In genomic region chrX:33156152-33156726, GRCh38 we compare ENCODE assay signal across 20 cellular contexts.
"Had no signal": no experiment of that assay in that cellular context is flagged by ENCODE, and none has a peak within 500 bp of the region (broad histone marks: within the 10 kb centered on the region; RNA-seq: fewer than 3 reads in every experiment).

No MANE protein-coding gene starts in this region.

- H3K9ac ChIP-seq: neural progenitor cell had no signal

- H3K4me3 ChIP-seq: colonic mucosa, gastrocnemius medialis, left ventricle myocardium inferior, mucosa of descending colon, neural progenitor cell, right lobe of liver, smooth muscle cell, testis, upper lobe of left lung had no signal

- H3K27ac ChIP-seq: colonic mucosa, left ventricle myocardium inferior, neural progenitor cell, right lobe of liver, testis, upper lobe of left lung had no signal

- H3K4me2 ChIP-seq: neural progenitor cell, smooth muscle cell had no signal

- H3K9me3 ChIP-seq: colonic mucosa, gastrocnemius medialis, left ventricle myocardium inferior, mucosa of descending colon, right lobe of liver, testis, upper lobe of left lung had no signal

- DNase-seq: activated CD4-positive, alpha-beta memory T cell treated with anti-CD3 and anti-CD28 coated beads for 36 hours; activated CD4-positive, alpha-beta T cell treated with anti-CD3 and anti-CD28 coated beads for 36 hours; activated gamma-delta T cell treated with Interleukin-2 at 50 U/mL for 16 hours; activated naive CD8-positive, alpha-beta T cell treated with anti-CD3 and anti-CD28 coated beads for 36 hours; activated T-cell treated with anti-CD3 and anti-CD28 coated beads for 4 hours; amygdala; caudate nucleus; colonic mucosa; gastrocnemius medialis; head of caudate nucleus; left ventricle myocardium inferior; mammary epithelial cell; mucosa of descending colon; naive B cell; right lobe of liver; stimulated activated CD4-positive, alpha-beta T cell treated with anti-CD3 and anti-CD28 coated beads, Interleukin-4, amount 100 ng/mL, for 24 hours; testis; upper lobe of left lung had no signal

- H3K27me3 ChIP-seq: colonic mucosa, gastrocnemius medialis, neural progenitor cell, right lobe of liver, testis, upper lobe of left lung had no signal

- H3K36me3 ChIP-seq: colonic mucosa, gastrocnemius medialis, left ventricle myocardium inferior, neural progenitor cell, right lobe of liver, upper lobe of left lung had no signal

- H2AFZ ChIP-seq: neural progenitor cell had no signal
